ENCODE assay signal across 9 cellular contexts in genomic region chrX:72305286-72306084, GRCh38. TPM values are rescaled to one million over a fixed set of nuclear protein-coding genes. Genes with fewer than 3 reads are reported as not detected.
A peak's percentile ranks its signal among the peaks of the same experiment; 100 is the strongest.
DNase-seq lines count a peak whose midpoint lies in the region; ATAC-seq and TF ChIP-seq lines count a peak whose summit lies in the region.
"Had no signal": no experiment of that assay in that cellular context is flagged by ENCODE, and none has a peak within 500 bp of the region (broad histone marks: within the 10 kb centered on the region; RNA-seq: fewer than 3 reads in every experiment).

TSS of gene CITED1 (minus strand) at chrX:72305914. CDS start at chrX:72302869, 3,045 bp downstream.

- H3K36me3 ChIP-seq in Caco-2 (ENCODE audit: control insufficient read depth, insufficient read depth, low read length), result no peaks in the 10 kb centered on the region
- no peaks in the 10 kb centered on the region for H3K36me3 ChIP-seq in right lobe of liver
- no peaks in the 10 kb centered on the region for H3K36me3 ChIP-seq in tibial nerve
- H3K36me3 ChIP-seq: neutrophil had no signal

- H3K9me3 Mint-ChIP-seq in Caco-2 (ENCODE audit: unreplicated experiment), result no peaks in the 10 kb centered on the region

- DNase-seq in Caco-2 (no peak), M059J (ENCODE audit: low read depth) (peak; percentile 24), astrocyte of the cerebellum (ENCODE audit: low read depth) (no peak), right lobe of liver (no peak), tibial nerve (ENCODE audit: low spot score in 2 of 2) (no peak), OCI-M2 (lab: John Stamatoyannopoulos, UW; ENCODE audit: unreplicated experiment) (no peak)

- H3K27ac ChIP-seq in right lobe of liver (no peak within 1 kb of the TSS), tibial nerve (no peak within 1 kb of the TSS)
- H3K27ac ChIP-seq: neutrophil had no signal

- no peak for TF ChIP-seq CTCF in Caco-2 (IDR thresholded peaks at IDR 0.05; ENCODE audit: insufficient read depth in 1 of 2, low read depth in 1 of 2, low read length in 1 of 2, severe bottlenecking in 1 of 2, unreplicated experiment in 1 of 2)
- TF ChIP-seq CTCF in astrocyte of the cerebellum (IDR thresholded peaks at IDR 0.05; ENCODE audit: low read depth, low read length, missing control alignments), result no peak
- TF ChIP-seq CTCF in right lobe of liver (IDR thresholded peaks at IDR 0.05), result no peak
- no peak for TF ChIP-seq CTCF in tibial nerve (IDR thresholded peaks at IDR 0.05)

- H3K4me3 Mint-ChIP-seq in Caco-2 (ENCODE audit: unreplicated experiment), result peak within 1 kb of the TSS; percentile 82

- TF ChIP-seq EP300 in tibial nerve (IDR thresholded peaks at IDR 0.05), result no peak

- no peaks in the 10 kb centered on the region for H3K4me1 ChIP-seq in Caco-2
- H3K4me1 ChIP-seq in right lobe of liver, result peaks cover 0 to 13% (median 3%) of the 10 kb centered on the region in 4 donors
- H3K4me1 ChIP-seq in tibial nerve, result peaks cover 0 to 38% (median 6%) of the 10 kb centered on the region in 4 donors

- intact Hi-C loops in Caco-2 (cut with micrococcal nuclease; ENCODE audit: unreplicated experiment) (loop anchor here (5.0 to 10.0 kb wide), 2 partner anchors 169 to 247 kb away; no protein-coding TSS in a partner anchor), right lobe of liver (cut with DNase I) (no loop called here)

- no peaks in the 10 kb centered on the region for H3K36me3 Mint-ChIP-seq in Caco-2 (ENCODE audit: insufficient read depth, unreplicated experiment)

- no peak within 1 kb of the TSS for H3K27ac Mint-ChIP-seq in Caco-2 (ENCODE audit: unreplicated experiment)

- no peak for ATAC-seq in right lobe of liver
- no peak for ATAC-seq in HG03097 (IDR thresholded peaks at IDR 0.05; ENCODE audit: low FRiP score, unreplicated experiment)
- no peak for ATAC-seq in GM21390 (IDR thresholded peaks at IDR 0.05; ENCODE audit: unreplicated experiment)

- WGBS in right lobe of liver (ENCODE audit: insufficient coverage, low coverage, low lambda C conversion rate, missing lambda C conversion rate), result 18% methylated on average over 22 of the region's 68 CpGs
- 0 to 14% methylated on average over 8 to 62 of the region's 68 CpGs for WGBS in tibial nerve, 2 donors

- TF ChIP-seq POLR2A in right lobe of liver (IDR thresholded peaks at IDR 0.05) (no peak), tibial nerve (IDR thresholded peaks at IDR 0.05) (no peak)

- H3K27me3 Mint-ChIP-seq in Caco-2 (ENCODE audit: insufficient read depth, unreplicated experiment), result peaks cover 14% of the 10 kb centered on the region

- BruUV-seq in Caco-2 (replicated peaks; lab: Mats Ljungman, UMichigan), result no TSS peak

- no peaks in the 10 kb centered on the region for H3K9me3 ChIP-seq in Caco-2
- H3K9me3 ChIP-seq in right lobe of liver, result no peaks in the 10 kb centered on the region
- no peaks in the 10 kb centered on the region for H3K9me3 ChIP-seq in tibial nerve
- H3K9me3 ChIP-seq: neutrophil had no signal

- in situ Hi-C loops in astrocyte of the cerebellum (cut with HindIII; ENCODE audit: low sequenced_read_pairs), result no loop called here

- H3K4me1 Mint-ChIP-seq in Caco-2 (ENCODE audit: low read depth, unreplicated experiment), result no peaks in the 10 kb centered on the region

- H3K4me3 ChIP-seq in Caco-2 (ENCODE audit: low read depth, low read length), result peak within 1 kb of the TSS; percentile 57
- peak within 1 kb of the TSS; percentile 38 for H3K4me3 ChIP-seq in astrocyte of the cerebellum (ENCODE audit: low read depth, low read length)
- H3K4me3 ChIP-seq in right lobe of liver, result peak within 1 kb of the TSS; percentile 31 to 55 (median 46)
- peak within 1 kb of the TSS; percentile 33 to 60 (median 48) for H3K4me3 ChIP-seq in tibial nerve

- POLR2A ChIA-PET in Caco-2 (lab: Charles Lee), result no interaction called here

- H3K27me3 ChIP-seq in Caco-2 (replicated peaks; ENCODE audit: control insufficient read depth, insufficient read depth, low read length) (peaks cover 1% of the 10 kb centered on the region), right lobe of liver (peaks cover 0 to 5% of the 10 kb centered on the region in 2 donors), tibial nerve (peaks cover 0 to 93% of the 10 kb centered on the region in 2 donors)

- CTCF ChIA-PET in Caco-2 (lab: Charles Lee), result interaction anchor here (1.6 kb wide), 1 partner anchor 28 kb away, joined by 5 read pairs; the partner anchor contains the start of gene RPS4X

RNA-seq across cellular contexts. Expression of gene CITED1, which starts in this region (rescaled TPM):
- 1.3 TPM in 2 replicates for total RNA-seq in Caco-2 (2022)
- total RNA-seq in M059J (2014; rRNA removed; shearing (Covaris generic)), result 0.59 TPM in 1 of 2 replicates, not detected in the other
- total RNA-seq in right lobe of liver, result not detected
- total RNA-seq in tibial nerve, result 1 to 10 TPM in 1 of 4 donors, under 1 TPM in 2, not detected in 1; 0.60 to 1.7 (median 0.84) TPM

Comparison
In these comparisons a context has a peak if more than half of its experiments do, and no peak if none do; other contexts are left out.
1. Peak in DNase-seq in M059J; RNA of the gene not detected or under 1 TPM.